Comparison of ENCODE assay signal across 10 cellular contexts in genomic region chr7:43586251-43586900, GRCh38. TPM values are rescaled to one million over a fixed set of nuclear protein-coding genes. Genes with fewer than 3 reads are reported as not detected.
DNase-seq lines count a peak whose midpoint lies in the region; ATAC-seq and TF ChIP-seq lines count a peak whose summit lies in the region.
"Had no signal": no experiment of that assay in that cellular context is flagged by ENCODE, and none has a peak within 500 bp of the region (broad histone marks: within the 10 kb centered on the region; RNA-seq: fewer than 3 reads in every experiment).

No MANE protein-coding gene starts in this region.

- H3K27me3 Mint-ChIP-seq in activated naive CD4-positive, alpha-beta T cell treated with anti-CD3 and anti-CD28 coated beads for 36 hours (ENCODE audit: low read depth) = peaks cover 6% of the 10 kb centered on the region
- H3K27me3 Mint-ChIP-seq in type B pancreatic cell = peaks cover 10% of the 10 kb centered on the region

- peaks cover 48% of the 10 kb centered on the region for H3K4me1 Mint-ChIP-seq in activated naive CD4-positive, alpha-beta T cell treated with anti-CD3 and anti-CD28 coated beads for 36 hours (ENCODE audit: low read depth)
- peaks cover 16% of the 10 kb centered on the region for H3K4me1 Mint-ChIP-seq in type B pancreatic cell (ENCODE audit: unreplicated experiment)

- no peak for TF ChIP-seq CTCF in esophagus squamous epithelium (IDR thresholded peaks at IDR 0.05)
- no peak for TF ChIP-seq CTCF in type B pancreatic cell (conservative IDR thresholded peaks at IDR 0.05)

- H3K4me3 ChIP-seq in esophagus squamous epithelium = no peak overlapping the region
- H3K4me3 ChIP-seq: BLaER1 treated with 17β-estradiol and CSF1 and Interleukin-3, amounts not matched to agents 10 nM and 100 nM had no signal

- CTCF ChIA-PET in activated naive CD4-positive, alpha-beta T cell treated with anti-CD3 and anti-CD28 coated beads for 36 hours (lab: Charles Lee) = interaction anchor here (0.8 to 10.2 kb wide), 10 partner anchors 12 to 136 kb away, joined by 3 to 388 read pairs (median 6); no protein-coding TSS in a partner anchor

- peaks cover 0 to 3% (median 0%) of the 10 kb centered on the region in 4 donors for H3K27me3 ChIP-seq in esophagus squamous epithelium
- H3K27me3 ChIP-seq: BLaER1 treated with 17β-estradiol and CSF1 and Interleukin-3, amounts not matched to agents 10 nM and 100 nM had no signal

- no peaks in the 10 kb centered on the region for H3K9me3 ChIP-seq in esophagus squamous epithelium
- H3K9me3 ChIP-seq: BLaER1 treated with 17β-estradiol and CSF1 and Interleukin-3, amounts not matched to agents 10 nM and 100 nM had no signal

- intact Hi-C loops in activated naive CD4-positive, alpha-beta T cell treated with anti-CD3 and anti-CD28 coated beads for 36 hours (cut with micrococcal nuclease) = loop anchor here (1.0 to 10.0 kb wide), 5 partner anchors 27 to 282 kb away; partner anchors contain the start of gene COA1
- intact Hi-C loops in esophagus squamous epithelium (cut with DNase I) = loop anchor here (10.0 kb wide), 2 partner anchors 58 to 248 kb away; no protein-coding TSS in a partner anchor

- peaks cover 9 to 56% (median 22%) of the 10 kb centered on the region in 3 donors for H3K4me1 ChIP-seq in esophagus squamous epithelium

- peak overlapping the region; percentile 93 for H3K27ac Mint-ChIP-seq in activated naive CD4-positive, alpha-beta T cell treated with anti-CD3 and anti-CD28 coated beads for 36 hours
- peak overlapping the region; percentile 53 for H3K27ac Mint-ChIP-seq in type B pancreatic cell

- H3K36me3 Mint-ChIP-seq in activated naive CD4-positive, alpha-beta T cell treated with anti-CD3 and anti-CD28 coated beads for 36 hours (ENCODE audit: low read depth) = peaks cover 2% of the 10 kb centered on the region
- H3K36me3 Mint-ChIP-seq in type B pancreatic cell = no peaks in the 10 kb centered on the region

- ATAC-seq in HG03457 (IDR thresholded peaks at IDR 0.05; ENCODE audit: unreplicated experiment) = no peak

- no peaks in the 10 kb centered on the region for H3K9me3 Mint-ChIP-seq in activated naive CD4-positive, alpha-beta T cell treated with anti-CD3 and anti-CD28 coated beads for 36 hours
- H3K9me3 Mint-ChIP-seq in type B pancreatic cell = no peaks in the 10 kb centered on the region

- 38 to 41% methylated on average over 4 of the region's 4 CpGs for WGBS in esophagus squamous epithelium, 2 donors

- H3K36me3 ChIP-seq in esophagus squamous epithelium = no peaks in the 10 kb centered on the region

- peak overlapping the region; percentile 86 for H3K4me3 Mint-ChIP-seq in activated naive CD4-positive, alpha-beta T cell treated with anti-CD3 and anti-CD28 coated beads for 36 hours
- peak overlapping the region; percentile 72 for H3K4me3 Mint-ChIP-seq in type B pancreatic cell

- no peak for TF ChIP-seq POLR2A in esophagus squamous epithelium (IDR thresholded peaks at IDR 0.05)

- peak overlapping the region in 3 of 4 donors; percentile 12 to 99 (median 20) for H3K27ac ChIP-seq in esophagus squamous epithelium
- H3K27ac ChIP-seq: BLaER1 treated with 17β-estradiol and CSF1 and Interleukin-3, amounts not matched to agents 10 nM and 100 nM had no signal

- DNase-seq in activated naive CD4-positive, alpha-beta T cell treated with anti-CD3 and anti-CD28 coated beads for 36 hours = no peak
- no peak for DNase-seq in activated naive CD4-positive, alpha-beta T cell treated with anti-CD3 and anti-CD28 coated beads, Interleukin-2, amount 50 U/mL, for 16 hours
- peak; percentile 71 for DNase-seq in SW480 (ENCODE audit: low spot score)
- DNase-seq in esophagus squamous epithelium (lab: John Stamatoyannopoulos, UW) = no peak
- DNase-seq in type B pancreatic cell (ENCODE audit: extremely low spot score, unreplicated experiment) = no peak
- no peak for DNase-seq in A172 (ENCODE audit: low spot score)
- no peak for DNase-seq in germinal center (ENCODE audit: low spot score)
- DNase-seq: occipital lobe had no signal

RNA-seq across cellular contexts. Expression of gene STK17A, which starts 3.5 kb away (rescaled TPM):
- total RNA-seq in activated naive CD4-positive, alpha-beta T cell treated with anti-CD3 and anti-CD28 coated beads for 36 hours = 10 to 100 TPM; 48.9 to 52.8 TPM
- total RNA-seq in esophagus squamous epithelium (10 to 100 TPM; 21.9 to 34.4 (median 22.8) TPM), type B pancreatic cell (ENCODE audit: low replicate concordance) (11.0 and 16.7 TPM in 2 replicates)
- 74.6 and 97.8 TPM in 2 replicates for total RNA-seq in A172 (2014; rRNA removed; shearing (Covaris generic))
